Comparison of ENCODE assay signal across 9 cellular contexts in the genomic region with DNA sequence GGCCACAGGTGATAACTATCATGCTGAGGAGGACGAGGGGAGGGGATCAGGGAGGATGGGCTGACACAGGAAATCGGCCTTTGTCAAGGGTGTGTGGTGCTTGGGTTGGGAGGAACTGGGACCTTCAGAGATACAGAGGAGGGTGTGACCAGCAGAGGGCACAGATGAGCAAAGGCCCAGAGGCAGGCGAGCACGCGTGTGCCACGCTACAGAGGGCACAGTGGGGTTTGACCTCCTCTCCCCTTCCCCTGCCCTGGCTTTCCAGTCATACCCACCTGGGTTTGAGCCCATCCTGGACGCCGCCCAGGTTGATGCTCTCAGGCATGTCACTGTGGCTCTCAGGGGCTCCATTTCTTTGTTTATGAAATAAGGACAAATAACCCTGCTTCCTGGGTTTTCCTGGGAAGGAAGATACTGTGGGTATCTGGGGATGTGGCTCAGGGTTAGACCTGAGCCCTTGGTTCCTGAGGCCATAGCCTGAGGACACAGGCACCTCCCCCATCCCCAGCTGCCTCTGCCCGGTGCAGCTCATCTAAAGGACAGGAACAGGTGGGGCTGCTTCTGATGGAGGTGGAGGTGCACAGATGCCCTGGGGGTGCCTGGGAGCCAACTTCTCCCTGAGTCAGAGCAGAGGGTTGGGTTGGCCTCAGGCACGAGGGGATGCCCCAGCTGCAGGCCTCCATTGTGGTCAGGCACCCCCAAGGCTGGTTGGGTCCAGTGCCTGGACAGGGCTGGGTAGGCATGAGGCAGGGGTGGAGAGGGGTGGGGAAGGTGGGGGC. TPM values are rescaled to one million over a fixed set of nuclear protein-coding genes. Genes with fewer than 3 reads are reported as not detected.
DNase-seq lines count a peak whose midpoint lies in the region; ATAC-seq and TF ChIP-seq lines count a peak whose summit lies in the region.
"Had no signal": no experiment of that assay in that cellular context is flagged by ENCODE, and none has a peak within 500 bp of the region (broad histone marks: within the 10 kb centered on the region; RNA-seq: fewer than 3 reads in every experiment).

No MANE protein-coding gene starts in this region.

- H3K27ac Mint-ChIP-seq in naive thymus-derived CD4-positive, alpha-beta T cell, result peak overlapping the region in 8 of 9 donors; percentile 29 to 92 (median 56)

- no peaks in the 10 kb centered on the region for H3K36me3 Mint-ChIP-seq in naive thymus-derived CD4-positive, alpha-beta T cell

- H3K4me1 ChIP-seq in naive thymus-derived CD4-positive, alpha-beta T cell (ENCODE audit: control insufficient read depth in 2 of 2, insufficient read depth in 2 of 2, low read length in 2 of 2), result peaks cover 21 to 26% of the 10 kb centered on the region in 2 donors

- POLR2A ChIA-PET in naive thymus-derived CD4-positive, alpha-beta T cell (lab: Charles Lee), result interaction anchor here (1.1 to 1.4 kb wide), 2 partner anchors 72 to 125 kb away, joined by 3 to 4 read pairs; no protein-coding TSS in a partner anchor

- no peaks in the 10 kb centered on the region for H3K27me3 ChIP-seq in naive thymus-derived CD4-positive, alpha-beta T cell (ENCODE audit: control insufficient read depth in 2 of 2, insufficient read depth in 2 of 2, low read length in 2 of 2)

- intact Hi-C loops in naive thymus-derived CD4-positive, alpha-beta T cell (cut with micrococcal nuclease), result loop anchor here (1.0 to 5.0 kb wide), 11 partner anchors 38 to 393 kb away; partner anchors contain the start of genes CMTM3 (in 2 of the 2) and CKLF (in 1 of the 2)

- no peaks in the 10 kb centered on the region for H3K36me3 ChIP-seq in naive thymus-derived CD4-positive, alpha-beta T cell (ENCODE audit: control insufficient read depth in 2 of 3, insufficient read depth in 3 of 3, low read length in 3 of 3)

- no peak overlapping the region for H3K4me3 ChIP-seq in epithelial cell of proximal tubule (ENCODE audit: low read depth, low read length)
- peak overlapping the region; percentile 16 for H3K4me3 ChIP-seq in naive thymus-derived CD4-positive, alpha-beta T cell (ENCODE audit: low read length)
- H3K4me3 ChIP-seq: skin epidermis had no signal

- DNase-seq in NCI-H1417 (lab: John Stamatoyannopoulos, UW), result peak in 2 of 3 experiments; percentile 1 to 29
- DNase-seq in NCI-H1417 treated with DMSO at 0.1 percent for 48 hours (lab: John Stamatoyannopoulos, UW), result no peak
- peak; percentile 76 for DNase-seq in NOMO-1 treated with DMSO at 0.1 percent for 48 hours (lab: John Stamatoyannopoulos, UW; ENCODE audit: unreplicated experiment)
- peak; percentile 33 for DNase-seq in activated CD8-positive, alpha-beta memory T cell treated with anti-CD3 and anti-CD28 coated beads, Interleukin-2, amount 50 U/mL, for 1 hour (ENCODE audit: extremely low read depth)
- no peak for DNase-seq in epithelial cell of proximal tubule (ENCODE audit: low read depth)
- peak; percentile 47 to 79 (median 70) for DNase-seq in naive thymus-derived CD4-positive, alpha-beta T cell
- DNase-seq in stimulated activated naive CD4-positive, alpha-beta T cell treated with Interleukin-2 at 50 U/mL for 16 hours (lab: John Stamatoyannopoulos, UW), result peak; percentile 79

- H3K9me3 Mint-ChIP-seq in naive thymus-derived CD4-positive, alpha-beta T cell, result no peaks in the 10 kb centered on the region

- no peaks in the 10 kb centered on the region for H3K9me3 ChIP-seq in naive thymus-derived CD4-positive, alpha-beta T cell (ENCODE audit: control insufficient read depth in 2 of 3, low read length in 3 of 3)

- no peak overlapping the region for H3K27ac ChIP-seq in naive thymus-derived CD4-positive, alpha-beta T cell (ENCODE audit: low read depth, low read length)

- H3K4me3 Mint-ChIP-seq in naive thymus-derived CD4-positive, alpha-beta T cell, result peak overlapping the region in 7 of 10 donors; percentile 1 to 55 (median 38)

- CTCF ChIA-PET in naive thymus-derived CD4-positive, alpha-beta T cell (lab: Charles Lee), result interaction anchor here (0.6 to 9.1 kb wide), 8 partner anchors 29 to 303 kb away, joined by 3 to 84 read pairs (median 5); no protein-coding TSS in a partner anchor

- TF ChIP-seq CTCF in epithelial cell of proximal tubule (conservative IDR thresholded peaks at IDR 0.05; ENCODE audit: low read depth, low read length), result peak; percentile 83

- H3K27me3 Mint-ChIP-seq in naive thymus-derived CD4-positive, alpha-beta T cell, result no peaks in the 10 kb centered on the region

- ATAC-seq in HG02884 (IDR thresholded peaks at IDR 0.05; ENCODE audit: unreplicated experiment), result peak; percentile 55
- peak; percentile 92 for ATAC-seq in naive thymus-derived CD4-positive, alpha-beta T cell

- peaks cover 16 to 45% (median 37%) of the 10 kb centered on the region in 7 donors for H3K4me1 Mint-ChIP-seq in naive thymus-derived CD4-positive, alpha-beta T cell

RNA-seq across cellular contexts. Expression of gene BEAN1, which starts 51.8 kb away (rescaled TPM):
- total RNA-seq in epithelial cell of proximal tubule, result 2.3 and 7.0 TPM in 2 replicates
- not detected for total RNA-seq in naive thymus-derived CD4-positive, alpha-beta T cell
- polyA plus RNA-seq in naive thymus-derived CD4-positive, alpha-beta T cell, result not detected

Comparison
In these comparisons a context has a peak if more than half of its experiments do, and no peak if none do; other contexts are left out.
1. DNase-seq: peak in NCI-H1417 (2 of 3), NOMO-1 treated with DMSO at 0.1 percent for 48 hours (single experiment), activated CD8-positive, alpha-beta memory T cell treated with anti-CD3 and anti-CD28 coated beads, Interleukin-2, amount 50 U/mL, for 1 hour (single experiment), naive thymus-derived CD4-positive, alpha-beta T cell (9 of 9) and stimulated activated naive CD4-positive, alpha-beta T cell treated with Interleukin-2 at 50 U/mL for 16 hours (single experiment); none in NCI-H1417 treated with DMSO at 0.1 percent for 48 hours (single experiment) and epithelial cell of proximal tubule (single experiment).